15 cellular contexts compared by ENCODE assay signal in genomic region chr21:32336711-32337110, GRCh38. TPM values are rescaled to one million over a fixed set of nuclear protein-coding genes. Genes with fewer than 3 reads are reported as not detected.
DNase-seq lines count a peak whose midpoint lies in the region; ATAC-seq, FAIRE-seq and TF ChIP-seq lines count a peak whose summit lies in the region.
"Had no signal": no experiment of that assay in that cellular context is flagged by ENCODE, and none has a peak within 500 bp of the region (broad histone marks: within the 10 kb centered on the region; RNA-seq: fewer than 3 reads in every experiment).

No MANE protein-coding gene starts in this region.

- no peak overlapping the region for H2AFZ ChIP-seq in astrocyte (ENCODE audit: low read depth, low read length)

- peaks cover 24% of the 10 kb centered on the region for H3K36me3 Mint-ChIP-seq in astrocyte (ENCODE audit: low read depth, unreplicated experiment)

- H4K20me1 ChIP-seq in astrocyte (ENCODE audit: insufficient read depth, low read length): peaks cover 28% of the 10 kb centered on the region

- H3K27ac Mint-ChIP-seq in astrocyte (ENCODE audit: unreplicated experiment): peak overlapping the region; percentile 16

- H3K27me3 ChIP-seq in astrocyte (ENCODE audit: insufficient read depth, low read length) (no peaks in the 10 kb centered on the region), esophagus squamous epithelium (no peaks in the 10 kb centered on the region)

- intact Hi-C loops in esophagus squamous epithelium (cut with DNase I): no loop called here

- no peak overlapping the region for H3K4me2 ChIP-seq in astrocyte (ENCODE audit: low read length)

- TF ChIP-seq CTCF in astrocyte (IDR thresholded peaks at IDR 0.05; ENCODE audit: insufficient read depth, low read depth, low read length): no peak
- no peak for TF ChIP-seq CTCF in esophagus squamous epithelium (IDR thresholded peaks at IDR 0.05)

- no peak overlapping the region for H3K4me3 Mint-ChIP-seq in astrocyte (ENCODE audit: unreplicated experiment)

- H3K36me3 ChIP-seq in astrocyte (ENCODE audit: insufficient read depth, low read length): peaks cover 41% of the 10 kb centered on the region
- H3K36me3 ChIP-seq in esophagus squamous epithelium: peaks cover 33 to 98% (median 45%) of the 10 kb centered on the region in 3 donors

- no peaks in the 10 kb centered on the region for H3K27me3 Mint-ChIP-seq in astrocyte (ENCODE audit: low read depth, unreplicated experiment)

- H3K9ac ChIP-seq in astrocyte (ENCODE audit: low read length): peak overlapping the region; percentile 22

- H3K4me3 ChIP-seq in astrocyte (ENCODE audit: insufficient read depth, low read depth, low read length) (no peak overlapping the region), esophagus squamous epithelium (no peak overlapping the region)

- H3K9me3 ChIP-seq in astrocyte (ENCODE audit: insufficient read depth, low read depth, low read length) (no peaks in the 10 kb centered on the region), esophagus squamous epithelium (no peaks in the 10 kb centered on the region)

- DNase-seq in A172 (ENCODE audit: low spot score) (peak; percentile 47), HCEC 1CT (peak; percentile 6), astrocyte (ENCODE audit: low read depth) (peak; percentile 49), hippocampal formation (lab: John Stamatoyannopoulos, UW) (peak; percentile 37 to 38), NCI-H2107 (lab: John Stamatoyannopoulos, UW) (no peak), esophagus squamous epithelium (lab: John Stamatoyannopoulos, UW) (no peak)
- DNase-seq: activated gamma-delta T cell treated with Interleukin-2 at 50 U/mL for 16 hours; effector memory CD4-positive, alpha-beta T cell; NCI-H1417 treated with DMSO at 0.1 percent for 48 hours; OCI-M1; stimulated activated CD4-positive, alpha-beta T cell treated with anti-CD3 and anti-CD28 coated beads, Interleukin-2, amount 100 ng/mL, for 24 hours; trophoblast cell had no signal

- FAIRE-seq in astrocyte (lab: Jason Lieb, UNC): peak; percentile 26

- no peaks in the 10 kb centered on the region for H3K9me3 Mint-ChIP-seq in astrocyte (ENCODE audit: unreplicated experiment)

- TF ChIP-seq POLR2A in GM18505 (IDR thresholded peaks at IDR 0.05; ENCODE audit: borderline replicate concordance, extremely low read depth, insufficient read depth, insufficient read length) (no peak), esophagus squamous epithelium (IDR thresholded peaks at IDR 0.05) (no peak)

- WGBS in esophagus squamous epithelium, 2 donors: 55 to 67% methylated on average over 1 of the region's 1 CpG

- ATAC-seq in GM18505 (IDR thresholded peaks at IDR 0.05; ENCODE audit: unreplicated experiment) (no peak), HG03139 (IDR thresholded peaks at IDR 0.05; ENCODE audit: unreplicated experiment) (no peak)

- H3K27ac ChIP-seq in astrocyte (ENCODE audit: low read depth, low read length) (peak overlapping the region; percentile 14), esophagus squamous epithelium (no peak overlapping the region)
- H3K27ac ChIP-seq: VCaP had no signal

- peaks cover 35% of the 10 kb centered on the region for H3K4me1 Mint-ChIP-seq in astrocyte (ENCODE audit: low read depth, unreplicated experiment)

- no peaks in the 10 kb centered on the region for H3K79me2 ChIP-seq in astrocyte (ENCODE audit: insufficient read depth, low read length)

- peaks cover 25% of the 10 kb centered on the region for H3K4me1 ChIP-seq in astrocyte (ENCODE audit: insufficient read depth, low read length)
- H3K4me1 ChIP-seq in esophagus squamous epithelium: peaks cover 0 to 8% (median 0%) of the 10 kb centered on the region in 3 donors

RNA-seq across cellular contexts. Expression of gene MRAP, which starts 38.1 kb away (rescaled TPM):
- total RNA-seq in A172 (2014; rRNA removed; shearing (Covaris generic)): not detected in 2 replicates
- total RNA-seq in astrocyte: not detected in 2 replicates
- under 1 TPM in 1 of 4 donors, not detected in 3; 0.29 TPM for total RNA-seq in esophagus squamous epithelium

RNA-seq across cellular contexts. Expression of gene URB1, which starts 56.1 kb away (rescaled TPM):
- 16.7 and 20.9 TPM in 2 replicates for total RNA-seq in A172 (2014; rRNA removed; shearing (Covaris generic))
- total RNA-seq in astrocyte: 17.8 and 19.2 TPM in 2 replicates
- total RNA-seq in esophagus squamous epithelium: 10 to 100 TPM; 11.1 to 24.8 (median 17.9) TPM

RNA-seq across cellular contexts. Expression of gene MIS18A, which starts 57.9 kb away (rescaled TPM):
- 60.3 and 62.5 TPM in 2 replicates for total RNA-seq in A172 (2014; rRNA removed; shearing (Covaris generic))
- 6.5 and 8.0 TPM in 2 replicates for total RNA-seq in astrocyte
- total RNA-seq in esophagus squamous epithelium: 10 to 100 TPM in 2 of 4 donors, 1 to 10 TPM in 2; 4.3 to 13.7 (median 8.9) TPM

Comparison
In these comparisons a context has a peak if more than half of its experiments do, and no peak if none do; other contexts are left out.
1. DNase-seq: peak in A172 (single experiment), HCEC 1CT (single experiment), astrocyte (single experiment) and hippocampal formation (2 of 2); none in NCI-H2107 (single experiment) and esophagus squamous epithelium (single experiment).